ENCODE assay signal across 25 cellular contexts in the genomic region with DNA sequence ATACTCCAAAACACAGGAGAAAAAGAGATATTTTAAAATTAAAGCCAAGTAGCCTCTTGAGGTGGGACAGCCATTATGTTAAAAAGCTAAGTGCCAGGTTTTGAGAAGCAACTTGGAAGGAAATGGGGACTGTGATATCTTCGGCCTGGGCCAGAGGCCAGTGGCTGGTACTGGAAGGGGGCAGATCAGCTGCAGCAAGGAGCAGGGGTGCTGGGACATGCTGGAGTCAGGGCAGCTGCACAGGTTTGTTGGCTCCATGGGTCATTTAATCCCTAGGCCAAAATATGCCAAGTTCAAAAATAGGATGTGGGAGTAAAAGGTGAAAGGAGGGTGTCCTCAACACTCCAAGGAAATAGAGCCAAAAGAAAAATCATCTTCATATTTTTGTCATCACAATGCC. TPM values are rescaled to one million over a fixed set of nuclear protein-coding genes. Genes with fewer than 3 reads are reported as not detected.
DNase-seq lines count a peak whose midpoint lies in the region; ATAC-seq and TF ChIP-seq lines count a peak whose summit lies in the region.
"Had no signal": no experiment of that assay in that cellular context is flagged by ENCODE, and none has a peak within 500 bp of the region (broad histone marks: within the 10 kb centered on the region; RNA-seq: fewer than 3 reads in every experiment).

No MANE protein-coding gene starts in this region.

- no peak for TF ChIP-seq CTCF in VCaP (conservative IDR thresholded peaks at IDR 0.05)
- TF ChIP-seq CTCF in left lung (IDR thresholded peaks at IDR 0.05) = no peak
- no peak for TF ChIP-seq CTCF in stomach (IDR thresholded peaks at IDR 0.05)

- peaks cover 4% of the 10 kb centered on the region for H3K27me3 Mint-ChIP-seq in activated CD4-positive, alpha-beta memory T cell treated with anti-CD3 and anti-CD28 coated beads, Interleukin-2, amount 10 ng/mL, durations not matched to agents 7 days and 5 days
- no peaks in the 10 kb centered on the region for H3K27me3 Mint-ChIP-seq in activated CD4-positive, alpha-beta memory T cell treated with anti-CD3 and anti-CD28 coated beads for 36 hours

- ATAC-seq in left lung = peak; percentile 38
- no peak for ATAC-seq in HG03175 (IDR thresholded peaks at IDR 0.05; ENCODE audit: unreplicated experiment)
- ATAC-seq: body of pancreas had no signal

- H3K27ac Mint-ChIP-seq in activated CD4-positive, alpha-beta memory T cell treated with anti-CD3 and anti-CD28 coated beads, Interleukin-2, amount 10 ng/mL, durations not matched to agents 7 days and 5 days = peak overlapping the region; percentile 89
- no peak overlapping the region for H3K27ac Mint-ChIP-seq in activated CD4-positive, alpha-beta memory T cell treated with anti-CD3 and anti-CD28 coated beads for 36 hours

- TF ChIP-seq EP300 in stomach (IDR thresholded peaks at IDR 0.05) = no peak

- intact Hi-C loops in activated CD4-positive, alpha-beta memory T cell treated with anti-CD3 and anti-CD28 coated beads for 36 hours (cut with micrococcal nuclease) = no loop called here
- intact Hi-C loops in left lung (cut with DNase I) = no loop called here
- intact Hi-C loops in stomach (cut with DNase I; ENCODE audit: low total_unique reads) = no loop called here

- WGBS in stomach, 5 donors = 68 to 80% (median 72%) methylated on average over 1 of the region's 1 CpG

- CTCF ChIA-PET in activated CD4-positive, alpha-beta memory T cell treated with anti-CD3 and anti-CD28 coated beads, Interleukin-2, amount 10 ng/mL, durations not matched to agents 7 days and 5 days (lab: Charles Lee) = no interaction called here
- CTCF ChIA-PET in activated CD4-positive, alpha-beta memory T cell treated with anti-CD3 and anti-CD28 coated beads for 36 hours (lab: Charles Lee) = no interaction called here

- no peaks in the 10 kb centered on the region for H3K36me3 ChIP-seq in left lung
- no peaks in the 10 kb centered on the region for H3K36me3 ChIP-seq in stomach
- H3K36me3 ChIP-seq: sigmoid colon, uterus had no signal

- TF ChIP-seq POLR2A in stomach (IDR thresholded peaks at IDR 0.05) = no peak

- H3K36me3 Mint-ChIP-seq in activated CD4-positive, alpha-beta memory T cell treated with anti-CD3 and anti-CD28 coated beads, Interleukin-2, amount 10 ng/mL, durations not matched to agents 7 days and 5 days (ENCODE audit: low read depth) = peaks cover 13% of the 10 kb centered on the region
- no peaks in the 10 kb centered on the region for H3K36me3 Mint-ChIP-seq in activated CD4-positive, alpha-beta memory T cell treated with anti-CD3 and anti-CD28 coated beads for 36 hours

- H3K9me3 ChIP-seq in left lung = no peaks in the 10 kb centered on the region
- no peaks in the 10 kb centered on the region for H3K9me3 ChIP-seq in stomach
- H3K9me3 ChIP-seq: body of pancreas, sigmoid colon, testis, uterus had no signal

- no peak for DNase-seq in activated CD4-positive, alpha-beta memory T cell treated with anti-CD3 and anti-CD28 coated beads, Interleukin-2, amount 10 ng/mL, durations not matched to agents 7 days and 5 days
- no peak for DNase-seq in activated CD4-positive, alpha-beta memory T cell treated with anti-CD3 and anti-CD28 coated beads for 36 hours
- DNase-seq in left lung (no peak), stomach (no peak), SW480 (ENCODE audit: low spot score) (no peak), NCI-H1092 treated with DMSO at 0.1 percent for 48 hours (lab: John Stamatoyannopoulos, UW) (no peak)
- DNase-seq: activated CD4-positive, CD25-positive, alpha-beta regulatory T cell treated with anti-CD3 and anti-CD28 coated beads, Interleukin-2, amount 50 U/mL, for 72 hours; activated T-cell treated with anti-CD3 and anti-CD28 coated beads, Interleukin-2, amount 50 U/mL, for 4 hours; body of pancreas; DMS53; GOT3; islet precursor cell; NCI-H2171 treated with DMSO at 0.1 percent for 48 hours; NCI-H524; PC-9; SHP77 treated with DMSO at 0.1 percent for 48 hours; sigmoid colon; stimulated activated CD4-positive, alpha-beta T cell treated with anti-CD3 and anti-CD28 coated beads, Interleukin-15, amount 100 ng/mL, for 24 hours; stimulated activated naive CD4-positive, alpha-beta T cell treated with Interleukin-2 at 50 U/mL for 16 hours; testis; uterus had no signal

- H3K4me3 Mint-ChIP-seq in activated CD4-positive, alpha-beta memory T cell treated with anti-CD3 and anti-CD28 coated beads, Interleukin-2, amount 10 ng/mL, durations not matched to agents 7 days and 5 days = no peak overlapping the region
- no peak overlapping the region for H3K4me3 Mint-ChIP-seq in activated CD4-positive, alpha-beta memory T cell treated with anti-CD3 and anti-CD28 coated beads for 36 hours
- H3K4me3 Mint-ChIP-seq: activated T-cell treated with anti-CD3 and anti-CD28 coated beads, Interleukin-2, amount 50 U/mL, for 4 hours; neural crest cell had no signal

- H3K4me1 ChIP-seq in left lung (peaks cover 0 to 34% of the 10 kb centered on the region in 2 donors), stomach (peaks cover 0 to 9% (median 4%) of the 10 kb centered on the region in 4 donors)
- H3K4me1 ChIP-seq: body of pancreas, sigmoid colon, testis, uterus had no signal

- POLR2A ChIA-PET in activated CD4-positive, alpha-beta memory T cell treated with anti-CD3 and anti-CD28 coated beads, Interleukin-2, amount 10 ng/mL, durations not matched to agents 7 days and 5 days (lab: Charles Lee) = interaction anchor here (0.6 kb wide), 1 partner anchor 28 kb away, joined by 4 read pairs; no protein-coding TSS in a partner anchor
- POLR2A ChIA-PET in activated CD4-positive, alpha-beta memory T cell treated with anti-CD3 and anti-CD28 coated beads for 36 hours (lab: Charles Lee) = no interaction called here

- H3K27ac ChIP-seq in VCaP (peak overlapping the region; percentile 15; the same call in 1 of the 2 replicates), left lung (peak overlapping the region in 1 of 2 donors; percentile 20), stomach (peak overlapping the region in 4 of 5 donors; percentile 15 to 43 (median 20))
- H3K27ac ChIP-seq: body of pancreas, PC-9, sigmoid colon, testis, uterus had no signal

- H3K9me3 Mint-ChIP-seq in activated CD4-positive, alpha-beta memory T cell treated with anti-CD3 and anti-CD28 coated beads, Interleukin-2, amount 10 ng/mL, durations not matched to agents 7 days and 5 days = no peaks in the 10 kb centered on the region
- no peaks in the 10 kb centered on the region for H3K9me3 Mint-ChIP-seq in activated CD4-positive, alpha-beta memory T cell treated with anti-CD3 and anti-CD28 coated beads for 36 hours
- H3K9me3 Mint-ChIP-seq: activated T-cell treated with anti-CD3 and anti-CD28 coated beads, Interleukin-2, amount 50 U/mL, for 4 hours; neural crest cell had no signal

- H3K27me3 ChIP-seq in left lung = no peaks in the 10 kb centered on the region
- H3K27me3 ChIP-seq in stomach = no peaks in the 10 kb centered on the region
- H3K27me3 ChIP-seq: body of pancreas, sigmoid colon, testis, uterus had no signal

- peaks cover 51% of the 10 kb centered on the region for H3K4me1 Mint-ChIP-seq in activated CD4-positive, alpha-beta memory T cell treated with anti-CD3 and anti-CD28 coated beads, Interleukin-2, amount 10 ng/mL, durations not matched to agents 7 days and 5 days
- peaks cover 30% of the 10 kb centered on the region for H3K4me1 Mint-ChIP-seq in activated CD4-positive, alpha-beta memory T cell treated with anti-CD3 and anti-CD28 coated beads for 36 hours (ENCODE audit: low read depth)

- H3K4me3 ChIP-seq in left lung = no peak overlapping the region
- no peak overlapping the region for H3K4me3 ChIP-seq in stomach
- H3K4me3 ChIP-seq: body of pancreas, PC-9, sigmoid colon, testis, uterus had no signal

RNA-seq across cellular contexts. Expression of gene ADRB2, which starts 30.0 kb away (rescaled TPM):
- 1 to 10 TPM; 6.7 to 6.9 TPM for total RNA-seq in activated CD4-positive, alpha-beta memory T cell treated with anti-CD3 and anti-CD28 coated beads, Interleukin-2, amount 10 ng/mL, durations not matched to agents 7 days and 5 days
- total RNA-seq in activated CD4-positive, alpha-beta memory T cell treated with anti-CD3 and anti-CD28 coated beads for 36 hours = under 1 TPM; 0.36 to 0.52 TPM
- total RNA-seq in left lung = 10 to 100 TPM; 12.3 to 14.2 TPM
- total RNA-seq in stomach = 10 to 100 TPM in 1 of 5 donors, 1 to 10 TPM in 3, not detected in 1; 4.2 to 20.4 (median 7.2) TPM
- 1 to 10 TPM in 2 of 3 donors, under 1 TPM in 1; 0.37 to 2.6 (median 1.7) TPM for polyA plus RNA-seq in stomach
- total RNA-seq: G401 had no signal
